Comparison of ENCODE assay signal across 13 cellular contexts in genomic region chr9:86902606-86903460, GRCh38. TPM values are rescaled to one million over a fixed set of nuclear protein-coding genes. Genes with fewer than 3 reads are reported as not detected.
DNase-seq lines count a peak whose midpoint lies in the region; ATAC-seq and TF ChIP-seq lines count a peak whose summit lies in the region.
"Had no signal": no experiment of that assay in that cellular context is flagged by ENCODE, and none has a peak within 500 bp of the region (broad histone marks: within the 10 kb centered on the region; RNA-seq: fewer than 3 reads in every experiment).

No MANE protein-coding gene starts in this region.

- H3K9me2 ChIP-seq in GM23338 (ENCODE audit: insufficient read depth): no peaks in the 10 kb centered on the region

- H3K4me3 ChIP-seq in GM23338 (peak overlapping the region; percentile 75), rectal smooth muscle tissue (ENCODE audit: low read length) (no peak overlapping the region)

- H3K9me3 Mint-ChIP-seq in GM23338 (no peaks in the 10 kb centered on the region; the same call in 1 of the 3 replicates), chondrocyte (ENCODE audit: low read depth) (peaks cover 4% of the 10 kb centered on the region)
- H3K9me3 Mint-ChIP-seq: activated naive CD4-positive, alpha-beta T cell treated with anti-CD3 and anti-CD28 coated beads for 36 hours had no signal

- H3K36me3 ChIP-seq in GM23338 (ENCODE audit: insufficient read depth): no peaks in the 10 kb centered on the region
- no peaks in the 10 kb centered on the region for H3K36me3 ChIP-seq in rectal smooth muscle tissue (ENCODE audit: control insufficient read depth, insufficient read depth, low read length)

- no peak overlapping the region for H3K27ac ChIP-seq in GM23338 (ENCODE audit: low read depth)
- H3K27ac ChIP-seq in rectal smooth muscle tissue (ENCODE audit: low read depth, low read length): no peak overlapping the region

- peaks cover 38% of the 10 kb centered on the region for H3K27me3 ChIP-seq in GM23338 (ENCODE audit: insufficient read depth)
- no peaks in the 10 kb centered on the region for H3K27me3 ChIP-seq in rectal smooth muscle tissue (ENCODE audit: control insufficient read depth, insufficient read depth, low read length)

- peak overlapping the region; percentile 86 for H3K4me2 ChIP-seq in GM23338

- peak overlapping the region; percentile 34 for H3K9ac ChIP-seq in rectal smooth muscle tissue (ENCODE audit: low read length)

- peaks cover 20% of the 10 kb centered on the region for H3K27me3 Mint-ChIP-seq in GM23338 (ENCODE audit: insufficient read depth, low read depth, poor library complexity)
- H3K27me3 Mint-ChIP-seq in chondrocyte (ENCODE audit: low read depth): no peaks in the 10 kb centered on the region

- H3K36me3 Mint-ChIP-seq in GM23338 (ENCODE audit: low read depth) (no peaks in the 10 kb centered on the region), chondrocyte (ENCODE audit: low read depth) (no peaks in the 10 kb centered on the region)
- H3K36me3 Mint-ChIP-seq: CD14-positive monocyte had no signal

- no peak overlapping the region for H3K27ac Mint-ChIP-seq in GM23338
- H3K27ac Mint-ChIP-seq in chondrocyte (ENCODE audit: unreplicated experiment): peak overlapping the region; percentile 32
- H3K27ac Mint-ChIP-seq: activated CD8-positive, alpha-beta T cell treated with anti-CD3 and anti-CD28 coated beads, Interleukin-2, amount 10 ng/mL, durations not matched to agents 7 days and 5 days; activated naive CD4-positive, alpha-beta T cell treated with anti-CD3 and anti-CD28 coated beads for 36 hours; CD14-positive monocyte had no signal

- H3K4me1 Mint-ChIP-seq in GM23338 (peaks cover 39% of the 10 kb centered on the region), chondrocyte (ENCODE audit: low read depth) (peaks cover 29% of the 10 kb centered on the region)
- H3K4me1 Mint-ChIP-seq: CD14-positive monocyte had no signal

- peak; percentile 75 for DNase-seq in GM23338 (ENCODE audit: low spot score)
- no peak for DNase-seq in chondrocyte (ENCODE audit: low spot score)
- DNase-seq in islet precursor cell: peak; percentile 76
- no peak for DNase-seq in COR-L47 (lab: John Stamatoyannopoulos, UW)
- no peak for DNase-seq in occipital lobe (lab: John Stamatoyannopoulos, UW)
- DNase-seq: activated CD8-positive, alpha-beta T cell treated with anti-CD3 and anti-CD28 coated beads, Interleukin-2, amount 10 ng/mL, durations not matched to agents 7 days and 5 days; activated naive CD4-positive, alpha-beta T cell treated with anti-CD3 and anti-CD28 coated beads for 36 hours; dermis blood vessel endothelial cell; T-helper 2 cell had no signal

- H3K79me2 ChIP-seq in GM23338 (replicated peaks; ENCODE audit: insufficient read depth): no peaks in the 10 kb centered on the region

- TF ChIP-seq CTCF in GM23338 (conservative IDR thresholded peaks at IDR 0.05; ENCODE audit: low read depth in 2 of 2) (no peak), chondrocyte (IDR thresholded peaks at IDR 0.05) (no peak)

- peak; percentile 84 for ATAC-seq in GM23338
- ATAC-seq in HG02759 (IDR thresholded peaks at IDR 0.05; ENCODE audit: unreplicated experiment): no peak
- ATAC-seq in HG02623 (IDR thresholded peaks at IDR 0.05; ENCODE audit: unreplicated experiment): no peak
- ATAC-seq: activated CD8-positive, alpha-beta T cell treated with anti-CD3 and anti-CD28 coated beads, Interleukin-2, amount 10 ng/mL, durations not matched to agents 7 days and 5 days had no signal

- peaks cover 16% of the 10 kb centered on the region for H3K4me1 ChIP-seq in GM23338 (ENCODE audit: insufficient read depth)
- no peaks in the 10 kb centered on the region for H3K4me1 ChIP-seq in rectal smooth muscle tissue (ENCODE audit: control insufficient read depth, insufficient read depth, low read length)

- H3F3A ChIP-seq in GM23338 (replicated peaks; ENCODE audit: low read depth): no peaks in the 10 kb centered on the region

- H4K20me1 ChIP-seq in GM23338 (replicated peaks; ENCODE audit: insufficient read depth): no peaks in the 10 kb centered on the region

- H3K4me3 Mint-ChIP-seq in GM23338 (peak overlapping the region; percentile 89), chondrocyte (ENCODE audit: unreplicated experiment) (peak overlapping the region; percentile 63)
- H3K4me3 Mint-ChIP-seq: activated CD8-positive, alpha-beta T cell treated with anti-CD3 and anti-CD28 coated beads, Interleukin-2, amount 10 ng/mL, durations not matched to agents 7 days and 5 days; activated naive CD4-positive, alpha-beta T cell treated with anti-CD3 and anti-CD28 coated beads for 36 hours had no signal

- H2AFZ ChIP-seq in GM23338: peak overlapping the region; percentile 98

TF ChIP-seq in GM23338, 12 proteins besides CTCF, POLR2A, EP300 and RAD21:
- TF ChIP-seq ZNF114 (CRISPR knock-in tag; IDR thresholded peaks at IDR 0.05) (no peak), JUNB (IDR thresholded peaks at IDR 0.05; ENCODE audit: unreplicated experiment) (no peak), NANOG (IDR thresholded peaks at IDR 0.05; ENCODE audit: borderline replicate concordance) (no peak), ZNF331 (CRISPR knock-in tag; IDR thresholded peaks at IDR 0.05; ENCODE audit: low read depth) (no peak), ETS1 (IDR thresholded peaks at IDR 0.05) (no peak), REST (IDR thresholded peaks at IDR 0.05; ENCODE audit: unreplicated experiment) (no peak), CREB1 (CRISPR knock-in tag; IDR thresholded peaks at IDR 0.05; ENCODE audit: low read depth) (no peak)

RNA-seq across cellular contexts. Expression of gene GAS1, which starts 44.5 kb away (rescaled TPM):
- total RNA-seq in GM23338 (2014; rRNA removed; shearing (Covaris generic)): 6.1 and 7.7 TPM in 2 replicates
- 1.4 and 1.8 TPM in 2 replicates for polyA plus RNA-seq in GM23338 (2016; fragmentation: Nextera tagmentation; extraction: Ambion mirVana)
- total RNA-seq in chondrocyte (56.5 to 70.3 TPM (median 70.0 TPM) in 3 replicates), occipital lobe (33.5 TPM)

Comparison
In these comparisons a context has a peak if more than half of its experiments do, and no peak if none do; other contexts are left out.
1. DNase-seq: peak in GM23338 (single experiment) and islet precursor cell (single experiment); none in chondrocyte (single experiment), COR-L47 (single experiment) and occipital lobe (single experiment).